ENCODE assay signal across 17 cellular contexts in genomic region chr10:101235766-101236165, GRCh38. TPM values are rescaled to one million over a fixed set of nuclear protein-coding genes. Genes with fewer than 3 reads are reported as not detected.
DNase-seq lines count a peak whose midpoint lies in the region; TF ChIP-seq lines count a peak whose summit lies in the region.
"Had no signal": no experiment of that assay in that cellular context is flagged by ENCODE, and none has a peak within 500 bp of the region (broad histone marks: within the 10 kb centered on the region; RNA-seq: fewer than 3 reads in every experiment).

No MANE protein-coding gene starts in this region.

- H3K27me3 Mint-ChIP-seq in H9 (ENCODE audit: low read depth) (peaks cover 100% of the 10 kb centered on the region), endodermal cell (ENCODE audit: insufficient read depth) (peaks cover 99% of the 10 kb centered on the region)

- H2AFZ ChIP-seq in H9 (ENCODE audit: low read length) (no peak overlapping the region), osteoblast (ENCODE audit: low read length) (no peak overlapping the region)

- H3K27ac Mint-ChIP-seq in H9 (no peak overlapping the region), endodermal cell (no peak overlapping the region)

- no peak overlapping the region for H3K9ac ChIP-seq in H9 (ENCODE audit: extremely low read depth, insufficient read length, low read length)
- H3K9ac ChIP-seq in endodermal cell (ENCODE audit: extremely low read depth, low read length, poor library complexity, severe bottlenecking) = no peak overlapping the region
- H3K9ac ChIP-seq: SK-N-SH had no signal

- H3K27me3 ChIP-seq in H9 (ENCODE audit: insufficient read depth, low read length) (peaks cover 99% of the 10 kb centered on the region), endodermal cell (ENCODE audit: control insufficient read depth, insufficient read depth, low read length, poor library complexity, severe bottlenecking) (peaks cover 100% of the 10 kb centered on the region), osteoblast (ENCODE audit: insufficient read depth, low read length) (peaks cover 99% of the 10 kb centered on the region)
- H3K27me3 ChIP-seq: MG63 had no signal

- no peak overlapping the region for H2BK5ac ChIP-seq in H9 (ENCODE audit: insufficient read length, low read length)

- H3K4me2 ChIP-seq in H9 (ENCODE audit: insufficient read depth, insufficient read length, low read length) = peak overlapping the region; percentile 56
- no peak overlapping the region for H3K4me2 ChIP-seq in osteoblast (ENCODE audit: insufficient read depth, low read length)
- H3K4me2 ChIP-seq: A549, SK-N-SH had no signal

- H3K4me3 Mint-ChIP-seq in H9 (peak overlapping the region; percentile 56 to 84; a peak in 3 of 5 replicates), endodermal cell (peak overlapping the region; percentile 52)

- no peak overlapping the region for H4K91ac ChIP-seq in H9 (ENCODE audit: insufficient read length, low read depth, low read length)

- H2AK5ac ChIP-seq in H9 (ENCODE audit: insufficient read length, low read length) = no peak overlapping the region

- H3K4me3 ChIP-seq in endodermal cell (ENCODE audit: low read length) = no peak overlapping the region
- no peak overlapping the region for H3K4me3 ChIP-seq in osteoblast (ENCODE audit: insufficient read depth, low read length)
- H3K4me3 ChIP-seq: A549, MG63, Peyer's patch had no signal

- no peaks in the 10 kb centered on the region for H3K4me1 ChIP-seq in H9 (ENCODE audit: insufficient read depth, low read length)
- H3K4me1 ChIP-seq in endodermal cell (ENCODE audit: control insufficient read depth, insufficient read depth, low read length) = peaks cover 4% of the 10 kb centered on the region
- H3K4me1 ChIP-seq in osteoblast (ENCODE audit: insufficient read depth, low read length) = no peaks in the 10 kb centered on the region
- H3K4me1 ChIP-seq: A549 had no signal

- H3K36me3 Mint-ChIP-seq in H9 (ENCODE audit: insufficient read depth in 1 of 3, low read depth in 3 of 3) (no peaks in the 10 kb centered on the region; a peak in 1 of 7 replicates), endodermal cell (ENCODE audit: low read depth) (no peaks in the 10 kb centered on the region)

- H2BK12ac ChIP-seq in H9 (ENCODE audit: insufficient read length, low read depth, low read length) = no peak overlapping the region

- H4K20me1 ChIP-seq in H9 (ENCODE audit: control insufficient read depth, insufficient read depth, insufficient read length) (no peaks in the 10 kb centered on the region), osteoblast (ENCODE audit: insufficient read depth, low read length) (peaks cover 6% of the 10 kb centered on the region)

- peaks cover 7% of the 10 kb centered on the region for H3K23me2 ChIP-seq in H9 (ENCODE audit: insufficient read length, low read depth, low read length, poor library complexity, severe bottlenecking)

- WGBS in H9 (ENCODE audit: extremely low coverage, insufficient read length, low lambda C conversion rate) = no CpG with 5 or more reads among the region's 4 CpGs
- 9 to 10% methylated on average over 2 to 4 of the region's 4 CpGs for WGBS in endodermal cell (ENCODE audit: insufficient coverage in 1 of 2, insufficient read length in 1 of 2), 2 experiments

- H2BK20ac ChIP-seq in H9 (ENCODE audit: low read depth, low read length, poor library complexity, severe bottlenecking) = no peak overlapping the region

- H4K8ac ChIP-seq in H9 (replicated peaks; ENCODE audit: insufficient read length, low read depth, low read length) = no peak overlapping the region

- no peak overlapping the region for H3K23ac ChIP-seq in H9 (ENCODE audit: insufficient read length, low read depth, low read length)

- no peak overlapping the region for H2BK120ac ChIP-seq in H9 (ENCODE audit: low read depth, low read length, poor library complexity, severe bottlenecking)

- no peak overlapping the region for H3K14ac ChIP-seq in H9 (ENCODE audit: insufficient read depth, low read length)

- no peaks in the 10 kb centered on the region for H3K79me1 ChIP-seq in H9 (ENCODE audit: insufficient read depth, low read depth, low read length, poor library complexity, severe bottlenecking)

- no peak overlapping the region for H4K5ac ChIP-seq in H9 (ENCODE audit: insufficient read length, low read depth, low read length)

- no peak overlapping the region for H3K4ac ChIP-seq in H9 (ENCODE audit: low read depth, low read length)

- H3K9me3 ChIP-seq in H9 (ENCODE audit: control insufficient read depth, low read depth, low read length) (no peaks in the 10 kb centered on the region), endodermal cell (ENCODE audit: control insufficient read depth, low read length) (no peaks in the 10 kb centered on the region), osteoblast (ENCODE audit: low read depth, low read length) (peaks cover 1% of the 10 kb centered on the region)
- H3K9me3 ChIP-seq: A549, MG63, Peyer's patch, SK-N-SH had no signal

- H3K36me3 ChIP-seq in endodermal cell (ENCODE audit: control insufficient read depth, insufficient read depth, low read length) (no peaks in the 10 kb centered on the region), osteoblast (ENCODE audit: insufficient read depth, low read length) (no peaks in the 10 kb centered on the region)
- H3K36me3 ChIP-seq: MG63, Peyer's patch had no signal

- H3K79me2 ChIP-seq in H9 (ENCODE audit: insufficient read depth, low read length) (no peaks in the 10 kb centered on the region; the same call in 1 of the 2 replicates), osteoblast (ENCODE audit: insufficient read depth, low read length) (no peaks in the 10 kb centered on the region)

- no peak overlapping the region for H3T11ph ChIP-seq in H9 (ENCODE audit: low read length)

- H3K56ac ChIP-seq in H9 (ENCODE audit: insufficient read length, low read depth, low read length) = no peak overlapping the region

- H3K9me3 Mint-ChIP-seq in H9 = peaks cover 0 to 5% of the 10 kb centered on the region in 2 experiments; a peak in 2 of 5 replicates
- H3K9me3 Mint-ChIP-seq in endodermal cell = no peaks in the 10 kb centered on the region

- no peak overlapping the region for H3K27ac ChIP-seq in H9 (ENCODE audit: insufficient read length, low read depth, low read length)
- no peak overlapping the region for H3K27ac ChIP-seq in endodermal cell (ENCODE audit: low read depth, low read length)
- H3K27ac ChIP-seq in osteoblast (ENCODE audit: low read depth, low read length) = no peak overlapping the region
- H3K27ac ChIP-seq: A549, C4-2B, Peyer's patch had no signal

- H3K4me1 Mint-ChIP-seq in H9 = peaks cover 17 to 26% of the 10 kb centered on the region in 2 experiments
- peaks cover 12% of the 10 kb centered on the region for H3K4me1 Mint-ChIP-seq in endodermal cell

- no peak overlapping the region for H3K18ac ChIP-seq in H9 (ENCODE audit: insufficient read length, low read depth, low read length)

- peak; percentile 45 for DNase-seq in DMS53 (lab: John Stamatoyannopoulos, UW)
- DNase-seq in H9 = no peak
- DNase-seq in endodermal cell = peak; percentile 72
- DNase-seq in osteoblast (ENCODE audit: insufficient read length, low spot score, missing footprints) = peak; percentile 66
- DNase-seq in activated T-cell treated with anti-CD3 and anti-CD28 coated beads, Interleukin-2, amount 50 U/mL, for 48 hours = no peak
- no peak for DNase-seq in stimulated activated CD4-positive, alpha-beta T cell treated with anti-CD3 and anti-CD28 coated beads, Interleukin-2, amount 100 ng/mL, for 24 hours
- DNase-seq in superior temporal gyrus (ENCODE audit: extremely low spot score) = no peak
- DNase-seq in germinal center (ENCODE audit: low spot score) = no peak
- DNase-seq: Karpas-422, MG63, NCI-H1092 treated with DMSO at 0.1 percent for 48 hours, NCI-H510A treated with DMSO at 0.1 percent for 48 hours, Peyer's patch, SK-N-SH had no signal

- TF ChIP-seq CTCF in H9 (conservative IDR thresholded peaks at IDR 0.05) = no peak
- peak; percentile 29 for TF ChIP-seq CTCF in endodermal cell (conservative IDR thresholded peaks at IDR 0.05)
- no peak for TF ChIP-seq CTCF in osteoblast (IDR thresholded peaks at IDR 0.05; ENCODE audit: extremely low read depth, low read depth, low read length)

- H2BK15ac ChIP-seq in H9 (ENCODE audit: low read depth, low read length) = no peak overlapping the region

RNA-seq across cellular contexts. Expression of gene LBX1, which starts 6.5 kb away (rescaled TPM):
- total RNA-seq in H9 (2021) (not detected in 2 replicates), endodermal cell (not detected), osteoblast (not detected in 2 replicates)
- polyA plus RNA-seq in endodermal cell (2013, experiment 1 of 2) = 2.0 TPM
- polyA plus RNA-seq in endodermal cell (2013, experiment 2 of 2) = 1.8 TPM
- total RNA-seq: Peyer's patch, Right ventricle myocardium superior had no signal
- polyA plus RNA-seq: A549, SK-N-SH had no signal

Comparison
In these comparisons a context has a peak if more than half of its experiments do, and no peak if none do; other contexts are left out.
1. DNase-seq: peak in DMS53 (single experiment), endodermal cell (single experiment) and osteoblast (single experiment); none in H9 (single experiment), activated T-cell treated with anti-CD3 and anti-CD28 coated beads, Interleukin-2, amount 50 U/mL, for 48 hours (0 of 2), stimulated activated CD4-positive, alpha-beta T cell treated with anti-CD3 and anti-CD28 coated beads, Interleukin-2, amount 100 ng/mL, for 24 hours (0 of 2), superior temporal gyrus (single experiment) and germinal center (single experiment).